1 cellular context compared by ENCODE assay signal in the genomic region with DNA sequence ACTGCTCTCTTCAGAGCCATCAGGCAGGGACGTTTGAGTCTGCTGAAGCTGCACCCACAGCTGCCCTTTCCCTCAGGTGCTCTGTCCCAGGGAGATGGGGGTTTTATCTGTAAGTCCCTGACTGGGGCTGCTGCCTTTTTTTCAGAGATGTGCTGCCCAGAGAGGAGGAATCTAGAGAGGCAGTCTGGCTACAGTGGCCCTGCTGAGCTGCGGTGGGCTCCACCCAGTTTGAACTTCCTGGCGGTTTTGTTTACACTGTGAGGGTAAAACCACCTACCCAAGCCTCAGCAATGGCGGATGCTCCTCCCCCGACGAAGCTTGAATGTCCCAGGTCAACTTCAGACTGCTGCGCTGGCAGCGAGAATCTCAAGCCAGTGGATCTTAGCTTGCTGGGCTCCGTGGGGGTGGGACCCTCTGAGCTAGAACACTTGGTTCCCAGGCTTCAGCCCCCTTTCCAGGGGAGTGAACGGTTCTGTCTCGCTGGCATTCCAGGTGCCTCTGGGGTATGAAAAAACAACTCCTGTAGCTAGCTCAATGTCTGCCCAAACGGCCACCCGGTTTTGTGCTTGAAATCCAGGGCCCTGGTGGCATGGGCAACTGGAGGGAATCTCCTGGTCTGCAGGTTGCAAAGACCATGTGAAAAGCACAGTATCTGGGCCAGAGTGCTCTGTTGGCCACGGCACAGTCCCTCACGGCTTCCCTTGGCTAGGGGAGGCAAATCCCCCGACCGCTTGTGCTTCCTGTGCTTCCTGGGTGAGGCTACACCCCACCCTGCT.
TF ChIP-seq lines count a peak whose summit lies in the region.

No MANE protein-coding gene starts in this region.

TF ChIP-seq in K562, 482 proteins besides CTCF, POLR2A, EP300 and RAD21 (continued from another document and continues in another):
- no peak for TF ChIP-seq IRF9 (tag; IDR thresholded peaks at IDR 0.05)
- TF ChIP-seq ZNF79 (CRISPR knock-in tag; IDR thresholded peaks at IDR 0.05; ENCODE audit: low read depth), result no peak
- peak; percentile 62; the same call in 1 of the 2 replicates for TF ChIP-seq ETV5 (CRISPR knock-in tag; IDR thresholded peaks at IDR 0.05; ENCODE audit: low read depth)
- TF ChIP-seq ZNF551 (CRISPR knock-in tag; IDR thresholded peaks at IDR 0.05), result no peak
- TF ChIP-seq, protein P1, sequence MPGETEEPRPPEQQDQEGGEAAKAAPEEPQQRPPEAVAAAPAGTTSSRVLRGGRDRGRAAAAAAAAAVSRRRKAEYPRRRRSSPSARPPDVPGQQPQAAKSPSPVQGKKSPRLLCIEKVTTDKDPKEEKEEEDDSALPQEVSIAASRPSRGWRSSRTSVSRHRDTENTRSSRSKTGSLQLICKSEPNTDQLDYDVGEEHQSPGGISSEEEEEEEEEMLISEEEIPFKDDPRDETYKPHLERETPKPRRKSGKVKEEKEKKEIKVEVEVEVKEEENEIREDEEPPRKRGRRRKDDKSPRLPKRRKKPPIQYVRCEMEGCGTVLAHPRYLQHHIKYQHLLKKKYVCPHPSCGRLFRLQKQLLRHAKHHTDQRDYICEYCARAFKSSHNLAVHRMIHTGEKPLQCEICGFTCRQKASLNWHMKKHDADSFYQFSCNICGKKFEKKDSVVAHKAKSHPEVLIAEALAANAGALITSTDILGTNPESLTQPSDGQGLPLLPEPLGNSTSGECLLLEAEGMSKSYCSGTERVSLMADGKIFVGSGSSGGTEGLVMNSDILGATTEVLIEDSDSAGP (CRISPR knock-in tag; IDR thresholded peaks at IDR 0.05), result no peak
- TF ChIP-seq CBFA2T3 (IDR thresholded peaks at IDR 0.05), result peak; percentile 88
- no peak for TF ChIP-seq SNIP1 (IDR thresholded peaks at IDR 0.05; ENCODE audit: low read depth)
- no peak for TF ChIP-seq WHSC1 (IDR thresholded peaks at IDR 0.05; ENCODE audit: low read length)
- no peak for TF ChIP-seq MAFF (IDR thresholded peaks at IDR 0.05; ENCODE audit: low read length)
- TF ChIP-seq SRSF3 (IDR thresholded peaks at IDR 0.05; ENCODE audit: insufficient read depth, low read length), result no peak
- TF ChIP-seq RB1 (IDR thresholded peaks at IDR 0.05; ENCODE audit: low read depth), result no peak; the same call in 1 of the 2 replicates
- no peak for TF ChIP-seq CHD4 (IDR thresholded peaks at IDR 0.05; ENCODE audit: insufficient read depth, insufficient replicate concordance, low read depth, low read length, poor library complexity, severe bottlenecking)
- TF ChIP-seq KLF1 (tag; IDR thresholded peaks at IDR 0.05), result peak; percentile 64; the same call in 1 of the 2 replicates
- TF ChIP-seq MBD2 (IDR thresholded peaks at IDR 0.05; ENCODE audit: borderline replicate concordance, low read depth), result no peak; the same call in 1 of the 2 replicates
- TF ChIP-seq, protein P2, sequence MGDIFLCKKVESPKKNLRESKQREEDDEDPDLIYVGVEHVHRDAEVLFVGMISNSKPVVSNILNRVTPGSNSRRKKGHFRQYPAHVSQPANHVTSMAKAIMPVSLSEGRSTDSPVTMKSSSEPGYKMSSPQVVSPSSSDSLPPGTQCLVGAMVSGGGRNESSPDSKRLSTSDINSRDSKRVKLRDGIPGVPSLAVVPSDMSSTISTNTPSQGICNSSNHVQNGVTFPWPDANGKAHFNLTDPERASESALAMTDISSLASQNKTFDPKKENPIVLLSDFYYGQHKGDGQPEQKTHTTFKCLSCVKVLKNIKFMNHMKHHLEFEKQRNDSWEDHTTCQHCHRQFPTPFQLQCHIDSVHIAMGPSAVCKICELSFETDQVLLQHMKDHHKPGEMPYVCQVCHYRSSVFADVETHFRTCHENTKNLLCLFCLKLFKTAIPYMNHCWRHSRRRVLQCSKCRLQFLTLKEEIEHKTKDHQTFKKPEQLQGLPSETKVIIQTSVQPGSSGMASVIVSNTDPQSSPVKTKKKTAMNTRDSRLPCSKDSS (IDR thresholded peaks at IDR 0.05; ENCODE audit: low read depth, partially characterized antibody), result no peak
- TF ChIP-seq BRD4 (IDR thresholded peaks at IDR 0.05), result no peak; the same call in 1 of the 2 replicates
- TF ChIP-seq RBM34 (IDR thresholded peaks at IDR 0.05; ENCODE audit: borderline replicate concordance, insufficient read depth, low read length), result no peak
- TF ChIP-seq MTA2 (IDR thresholded peaks at IDR 0.05; ENCODE audit: low read depth), result no peak
- TF ChIP-seq, protein P3, sequence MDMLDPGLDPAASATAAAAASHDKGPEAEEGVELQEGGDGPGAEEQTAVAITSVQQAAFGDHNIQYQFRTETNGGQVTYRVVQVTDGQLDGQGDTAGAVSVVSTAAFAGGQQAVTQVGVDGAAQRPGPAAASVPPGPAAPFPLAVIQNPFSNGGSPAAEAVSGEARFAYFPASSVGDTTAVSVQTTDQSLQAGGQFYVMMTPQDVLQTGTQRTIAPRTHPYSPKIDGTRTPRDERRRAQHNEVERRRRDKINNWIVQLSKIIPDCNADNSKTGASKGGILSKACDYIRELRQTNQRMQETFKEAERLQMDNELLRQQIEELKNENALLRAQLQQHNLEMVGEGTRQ (CRISPR knock-in tag; IDR thresholded peaks at IDR 0.05), result no peak
- TF ChIP-seq CBFA2T2 (conservative IDR thresholded peaks at IDR 0.05), result peak; percentile 83
- no peak for TF ChIP-seq CHD2 (IDR thresholded peaks at IDR 0.05; ENCODE audit: low read depth, low read length)
- TF ChIP-seq KDM4B (IDR thresholded peaks at IDR 0.05; ENCODE audit: borderline replicate concordance in 2 of 2, low read depth in 1 of 2), result no peak
- no peak for TF ChIP-seq MAFG (tag; conservative IDR thresholded peaks at IDR 0.05)
- TF ChIP-seq MAX (CRISPR knock-in tag; IDR thresholded peaks at IDR 0.05), result peak; percentile 42; the same call in 1 of the 2 replicates
- peak in 1 of 2 experiments; percentile 69; a peak in 2 of 4 replicates for TF ChIP-seq TEAD1 (CRISPR knock-in tag; IDR thresholded peaks at IDR 0.05)
- TF ChIP-seq DPF2 (IDR thresholded peaks at IDR 0.05), result peak; percentile 37; the same call in 1 of the 2 replicates
- TF ChIP-seq ZNF318 (IDR thresholded peaks at IDR 0.05; ENCODE audit: borderline replicate concordance in 1 of 2, low read depth in 1 of 2), result no peak
- TF ChIP-seq GTF2E2 (tag; IDR thresholded peaks at IDR 0.05), result no peak
- TF ChIP-seq, protein P4, sequence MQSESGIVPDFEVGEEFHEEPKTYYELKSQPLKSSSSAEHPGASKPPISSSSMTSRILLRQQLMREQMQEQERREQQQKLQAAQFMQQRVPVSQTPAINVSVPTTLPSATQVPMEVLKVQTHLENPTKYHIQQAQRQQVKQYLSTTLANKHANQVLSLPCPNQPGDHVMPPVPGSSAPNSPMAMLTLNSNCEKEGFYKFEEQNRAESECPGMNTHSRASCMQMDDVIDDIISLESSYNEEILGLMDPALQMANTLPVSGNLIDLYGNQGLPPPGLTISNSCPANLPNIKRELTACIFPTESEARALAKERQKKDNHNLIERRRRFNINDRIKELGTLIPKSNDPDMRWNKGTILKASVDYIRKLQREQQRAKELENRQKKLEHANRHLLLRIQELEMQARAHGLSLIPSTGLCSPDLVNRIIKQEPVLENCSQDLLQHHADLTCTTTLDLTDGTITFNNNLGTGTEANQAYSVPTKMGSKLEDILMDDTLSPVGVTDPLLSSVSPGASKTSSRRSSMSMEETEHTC (IDR thresholded peaks at IDR 0.05), result no peak
- TF ChIP-seq ARID3A (IDR thresholded peaks at IDR 0.05; ENCODE audit: borderline replicate concordance, low read depth, low read length), result no peak
- TF ChIP-seq ZNF239 (CRISPR knock-in tag; IDR thresholded peaks at IDR 0.05), result no peak
- TF ChIP-seq COPS2 (conservative IDR thresholded peaks at IDR 0.05), result no peak
- no peak for TF ChIP-seq CCAR2 (IDR thresholded peaks at IDR 0.05; ENCODE audit: low read depth, low read length)
- TF ChIP-seq, protein P5, sequence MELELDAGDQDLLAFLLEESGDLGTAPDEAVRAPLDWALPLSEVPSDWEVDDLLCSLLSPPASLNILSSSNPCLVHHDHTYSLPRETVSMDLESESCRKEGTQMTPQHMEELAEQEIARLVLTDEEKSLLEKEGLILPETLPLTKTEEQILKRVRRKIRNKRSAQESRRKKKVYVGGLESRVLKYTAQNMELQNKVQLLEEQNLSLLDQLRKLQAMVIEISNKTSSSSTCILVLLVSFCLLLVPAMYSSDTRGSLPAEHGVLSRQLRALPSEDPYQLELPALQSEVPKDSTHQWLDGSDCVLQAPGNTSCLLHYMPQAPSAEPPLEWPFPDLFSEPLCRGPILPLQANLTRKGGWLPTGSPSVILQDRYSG (tag; conservative IDR thresholded peaks at IDR 0.05; ENCODE audit: low read depth), result peak; percentile 76; the same call in 1 of the 2 replicates
- no peak for TF ChIP-seq SRF (CRISPR knock-in tag; IDR thresholded peaks at IDR 0.05)
- TF ChIP-seq ZNF589 (CRISPR knock-in tag; IDR thresholded peaks at IDR 0.05; ENCODE audit: low read depth), result peak; percentile 23; the same call in 1 of the 2 replicates
- no peak for TF ChIP-seq CSDE1 (IDR thresholded peaks at IDR 0.05)
- no peak for TF ChIP-seq ZBED1 (IDR thresholded peaks at IDR 0.05)
- peak; percentile 53; the same call in 1 of the 2 replicates for TF ChIP-seq FOXM1 (IDR thresholded peaks at IDR 0.05; ENCODE audit: low read depth)
- TF ChIP-seq FOXM1 (CRISPR knock-in tag; IDR thresholded peaks at IDR 0.05; ENCODE audit: low read depth), result no peak
- peak; percentile 31; the same call in 1 of the 2 replicates for TF ChIP-seq SOX6 (IDR thresholded peaks at IDR 0.05)
- no peak for TF ChIP-seq ZNF143 (CRISPR knock-in tag; IDR thresholded peaks at IDR 0.05)
- TF ChIP-seq ZFX (CRISPR knock-in tag; IDR thresholded peaks at IDR 0.05), result no peak
- peak; percentile 67; the same call in 1 of the 2 replicates for TF ChIP-seq GATA2 (CRISPR knock-in tag; IDR thresholded peaks at IDR 0.05)
- TF ChIP-seq ZNF408 (CRISPR knock-in tag; IDR thresholded peaks at IDR 0.05; ENCODE audit: low read depth), result no peak
